1 cellular context compared by ENCODE assay signal in the genomic region with DNA sequence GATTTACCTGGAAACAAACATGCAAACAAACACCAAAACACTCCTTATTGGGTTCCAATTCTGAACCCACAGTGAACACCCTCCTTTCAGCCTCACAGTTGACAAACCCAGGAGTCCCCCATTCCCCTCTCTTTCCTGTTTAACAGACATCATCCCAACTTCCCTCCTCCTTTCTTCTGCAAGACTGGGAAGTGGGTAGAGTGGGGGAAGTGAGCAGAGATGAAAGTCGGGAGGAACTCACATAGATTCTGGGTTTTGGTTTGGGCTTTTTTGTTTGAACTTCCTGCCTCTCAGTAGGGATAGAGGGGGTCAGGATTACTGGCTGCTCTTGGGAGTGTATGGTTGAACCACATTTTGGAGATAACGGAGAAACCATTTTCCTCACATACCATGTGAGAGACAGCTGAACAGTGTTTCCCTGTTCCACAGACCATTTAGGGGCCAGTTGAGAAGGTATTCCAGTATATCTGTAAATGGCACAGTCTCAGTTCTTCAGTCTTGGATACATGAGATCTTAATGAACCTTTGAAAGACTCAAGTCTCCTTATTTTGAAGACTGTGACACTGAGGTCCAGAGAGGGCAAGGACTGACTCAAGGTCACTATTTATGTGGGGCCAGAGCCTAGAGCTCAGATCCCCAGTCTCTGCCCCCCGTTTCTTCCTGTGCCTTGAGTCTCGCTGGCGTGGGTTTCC.
TF ChIP-seq lines count a peak whose summit lies in the region.

No MANE protein-coding gene starts in this region.

TF ChIP-seq in GM12878, 131 proteins besides CTCF, POLR2A, EP300 and RAD21:
- TF ChIP-seq, protein P1, sequence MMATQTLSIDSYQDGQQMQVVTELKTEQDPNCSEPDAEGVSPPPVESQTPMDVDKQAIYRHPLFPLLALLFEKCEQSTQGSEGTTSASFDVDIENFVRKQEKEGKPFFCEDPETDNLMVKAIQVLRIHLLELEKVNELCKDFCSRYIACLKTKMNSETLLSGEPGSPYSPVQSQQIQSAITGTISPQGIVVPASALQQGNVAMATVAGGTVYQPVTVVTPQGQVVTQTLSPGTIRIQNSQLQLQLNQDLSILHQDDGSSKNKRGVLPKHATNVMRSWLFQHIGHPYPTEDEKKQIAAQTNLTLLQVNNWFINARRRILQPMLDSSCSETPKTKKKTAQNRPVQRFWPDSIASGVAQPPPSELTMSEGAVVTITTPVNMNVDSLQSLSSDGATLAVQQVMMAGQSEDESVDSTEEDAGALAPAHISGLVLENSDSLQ (IDR thresholded peaks at IDR 0.05): no peak
- 0 out of 4 replicates have a peak, but pooled peaks of 1 of the 2 experiments have one; percentile 14 for TF ChIP-seq IKZF2 (IDR thresholded peaks at IDR 0.05)
- TF ChIP-seq NFXL1 (IDR thresholded peaks at IDR 0.05; ENCODE audit: borderline replicate concordance): no peak
- no peak for TF ChIP-seq CHD1 (IDR thresholded peaks at IDR 0.05; ENCODE audit: low read depth, low read length)
